Comparison of ENCODE assay signal across 11 cellular contexts in the genomic region with DNA sequence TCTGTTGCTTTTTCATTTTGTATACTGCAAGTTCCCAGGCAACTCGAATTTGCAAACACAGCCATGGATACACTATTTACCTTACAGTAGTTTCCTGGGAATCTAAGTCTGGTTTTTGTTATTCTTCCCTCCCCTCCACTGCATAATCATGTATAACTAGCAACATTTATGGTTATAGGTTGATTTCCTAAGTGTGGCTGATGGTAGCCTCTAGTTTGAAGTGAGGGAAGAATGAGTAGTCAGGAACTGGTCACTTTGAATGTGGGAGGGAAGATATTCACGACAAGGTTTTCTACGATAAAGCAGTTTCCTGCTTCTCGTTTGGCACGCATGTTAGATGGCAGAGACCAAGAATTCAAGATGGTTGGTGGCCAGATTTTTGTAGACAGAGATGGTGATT. TPM values are rescaled to one million over a fixed set of nuclear protein-coding genes. Genes with fewer than 3 reads are reported as not detected.
A peak's percentile ranks its signal among the peaks of the same experiment; 100 is the strongest.
DNase-seq lines count a peak whose midpoint lies in the region; ATAC-seq and TF ChIP-seq lines count a peak whose summit lies in the region.
"Had no signal": no experiment of that assay in that cellular context is flagged by ENCODE, and none has a peak within 500 bp of the region (broad histone marks: within the 10 kb centered on the region; RNA-seq: fewer than 3 reads in every experiment).

A gene with protein sequence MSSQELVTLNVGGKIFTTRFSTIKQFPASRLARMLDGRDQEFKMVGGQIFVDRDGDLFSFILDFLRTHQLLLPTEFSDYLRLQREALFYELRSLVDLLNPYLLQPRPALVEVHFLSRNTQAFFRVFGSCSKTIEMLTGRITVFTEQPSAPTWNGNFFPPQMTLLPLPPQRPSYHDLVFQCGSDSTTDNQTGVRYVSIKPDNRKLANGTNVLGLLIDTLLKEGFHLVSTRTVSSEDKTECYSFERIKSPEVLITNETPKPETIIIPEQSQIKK (plus strand): TSS at position 182 of the 400 bp plus-strand sequence. CDS start 50 bp downstream, at position 232.

- POLR2A ChIA-PET in activated CD8-positive, alpha-beta T cell treated with anti-CD3 and anti-CD28 coated beads for 36 hours (lab: Charles Lee): no interaction called here
- POLR2A ChIA-PET in activated CD8-positive, alpha-beta T cell treated with anti-CD3 and anti-CD28 coated beads, Interleukin-2, amount 10 ng/mL, durations not matched to agents 7 days and 5 days (lab: Charles Lee): interaction anchor here (0.7 kb wide), 1 partner anchor 18 kb away, joined by 3 read pairs; no protein-coding TSS in a partner anchor

- H3K27me3 Mint-ChIP-seq in activated CD8-positive, alpha-beta T cell treated with anti-CD3 and anti-CD28 coated beads for 36 hours: no peaks in the 10 kb centered on the region
- H3K27me3 Mint-ChIP-seq in activated CD8-positive, alpha-beta T cell treated with anti-CD3 and anti-CD28 coated beads, Interleukin-2, amount 10 ng/mL, durations not matched to agents 7 days and 5 days (ENCODE audit: low read depth): no peaks in the 10 kb centered on the region
- H3K27me3 Mint-ChIP-seq in glutamatergic neuron (ENCODE audit: unreplicated experiment): no peaks in the 10 kb centered on the region

- no peak within 1 kb of the TSS for H3K4me3 ChIP-seq in mammary epithelial cell (replicated peaks in 1 of 3; ENCODE audit: insufficient read depth in 1 of 3, low read depth in 2 of 3, low read length in 3 of 3)
- H3K4me3 ChIP-seq in suprapubic skin: no peak within 1 kb of the TSS
- H3K4me3 ChIP-seq in Peyer's patch: no peak within 1 kb of the TSS

- ATAC-seq in activated CD8-positive, alpha-beta T cell treated with anti-CD3 and anti-CD28 coated beads for 36 hours: no peak
- no peak for ATAC-seq in activated CD8-positive, alpha-beta T cell treated with anti-CD3 and anti-CD28 coated beads, Interleukin-2, amount 10 ng/mL, durations not matched to agents 7 days and 5 days

- dilution Hi-C loops in mammary epithelial cell (cut with HindIII; ENCODE audit: low sequenced_read_pairs): no loop called here

- no peak within 1 kb of the TSS for H2AFZ ChIP-seq in mammary epithelial cell (ENCODE audit: low read depth, low read length)

- H3K9me3 Mint-ChIP-seq in activated CD8-positive, alpha-beta T cell treated with anti-CD3 and anti-CD28 coated beads for 36 hours: no peaks in the 10 kb centered on the region
- no peaks in the 10 kb centered on the region for H3K9me3 Mint-ChIP-seq in activated CD8-positive, alpha-beta T cell treated with anti-CD3 and anti-CD28 coated beads, Interleukin-2, amount 10 ng/mL, durations not matched to agents 7 days and 5 days (ENCODE audit: insufficient read depth)
- no peaks in the 10 kb centered on the region for H3K9me3 Mint-ChIP-seq in glutamatergic neuron (ENCODE audit: unreplicated experiment)

- in situ Hi-C loops in mammary epithelial cell (cut with MboI; ENCODE audit: low sequenced_read_pairs in 2 of 2): no loop called here

- no TSS peak for BruUV-seq in mammary epithelial cell (replicated peaks; lab: Mats Ljungman, UMichigan)

- peak within 1 kb of the TSS; percentile 44 for H3K27ac Mint-ChIP-seq in activated CD8-positive, alpha-beta T cell treated with anti-CD3 and anti-CD28 coated beads for 36 hours
- H3K27ac Mint-ChIP-seq in activated CD8-positive, alpha-beta T cell treated with anti-CD3 and anti-CD28 coated beads, Interleukin-2, amount 10 ng/mL, durations not matched to agents 7 days and 5 days: no peak within 1 kb of the TSS
- H3K27ac Mint-ChIP-seq in glutamatergic neuron (ENCODE audit: unreplicated experiment): no peak within 1 kb of the TSS

- H3K4me1 ChIP-seq in mammary epithelial cell (ENCODE audit: insufficient read depth, low read length) (no peaks in the 10 kb centered on the region), suprapubic skin (peaks cover 13% of the 10 kb centered on the region), Peyer's patch (no peaks in the 10 kb centered on the region)

- H3K27ac ChIP-seq in mammary epithelial cell (ENCODE audit: insufficient read depth, low read depth, low read length): no peak within 1 kb of the TSS
- peak within 1 kb of the TSS; percentile 10 for H3K27ac ChIP-seq in layer of hippocampus (ENCODE audit: low read depth, low read length)
- peak within 1 kb of the TSS; percentile 38 for H3K27ac ChIP-seq in suprapubic skin
- no peak within 1 kb of the TSS for H3K27ac ChIP-seq in Peyer's patch
- H3K27ac ChIP-seq: epithelial cell of prostate had no signal

- peaks cover 17% of the 10 kb centered on the region for H3K36me3 ChIP-seq in mammary epithelial cell (ENCODE audit: insufficient read depth, low read length)
- H3K36me3 ChIP-seq in suprapubic skin: peaks cover 41% of the 10 kb centered on the region
- peaks cover 0 to 31% (median 0%) of the 10 kb centered on the region in 3 donors for H3K36me3 ChIP-seq in Peyer's patch

- intact Hi-C loops in activated CD8-positive, alpha-beta T cell treated with anti-CD3 and anti-CD28 coated beads for 36 hours (cut with micrococcal nuclease): no loop called here
- intact Hi-C loops in mammary epithelial cell (cut with micrococcal nuclease): no loop called here

- no peaks in the 10 kb centered on the region for H3K9me3 ChIP-seq in mammary epithelial cell (replicated peaks; ENCODE audit: insufficient read depth, low read length)
- no peaks in the 10 kb centered on the region for H3K9me3 ChIP-seq in suprapubic skin
- H3K9me3 ChIP-seq in Peyer's patch: no peaks in the 10 kb centered on the region

- no peak within 1 kb of the TSS for H3K4me2 ChIP-seq in mammary epithelial cell (ENCODE audit: insufficient read depth, low read depth, low read length)

- H3K9ac ChIP-seq in mammary epithelial cell (ENCODE audit: insufficient read depth, low read length): no peak within 1 kb of the TSS

- no peak for TF ChIP-seq CTCF in activated CD8-positive, alpha-beta T cell treated with anti-CD3 and anti-CD28 coated beads for 36 hours (IDR thresholded peaks at IDR 0.05)
- TF ChIP-seq CTCF in mammary epithelial cell (conservative IDR thresholded peaks at IDR 0.05 in 1 of 2, IDR thresholded peaks at IDR 0.05 in 1 of 2; ENCODE audit: extremely low read depth in 1 of 2, insufficient read depth in 1 of 2, low read depth in 1 of 2, low read length in 2 of 2): no peak
- no peak for TF ChIP-seq CTCF in suprapubic skin (IDR thresholded peaks at IDR 0.05)
- no peak for TF ChIP-seq CTCF in glutamatergic neuron (IDR thresholded peaks at IDR 0.05; ENCODE audit: partially characterized antibody, unreplicated experiment)
- no peak for TF ChIP-seq CTCF in Peyer's patch (IDR thresholded peaks at IDR 0.05)

- no peaks in the 10 kb centered on the region for H4K20me1 ChIP-seq in mammary epithelial cell (ENCODE audit: insufficient read depth, low read length)

- no peak within 1 kb of the TSS for H3K4me3 Mint-ChIP-seq in activated CD8-positive, alpha-beta T cell treated with anti-CD3 and anti-CD28 coated beads for 36 hours
- no peak within 1 kb of the TSS for H3K4me3 Mint-ChIP-seq in activated CD8-positive, alpha-beta T cell treated with anti-CD3 and anti-CD28 coated beads, Interleukin-2, amount 10 ng/mL, durations not matched to agents 7 days and 5 days
- H3K4me3 Mint-ChIP-seq in glutamatergic neuron (ENCODE audit: unreplicated experiment): no peak within 1 kb of the TSS

- H3K79me2 ChIP-seq in mammary epithelial cell (ENCODE audit: insufficient read depth, low read length): peaks cover 44% of the 10 kb centered on the region

- no peak for TF ChIP-seq POLR2A in suprapubic skin (IDR thresholded peaks at IDR 0.05)
- no peak for TF ChIP-seq POLR2A in Peyer's patch (IDR thresholded peaks at IDR 0.05)

- peaks cover 23% of the 10 kb centered on the region for H3K4me1 Mint-ChIP-seq in activated CD8-positive, alpha-beta T cell treated with anti-CD3 and anti-CD28 coated beads for 36 hours (ENCODE audit: low read depth)
- H3K4me1 Mint-ChIP-seq in activated CD8-positive, alpha-beta T cell treated with anti-CD3 and anti-CD28 coated beads, Interleukin-2, amount 10 ng/mL, durations not matched to agents 7 days and 5 days (ENCODE audit: low read depth): peaks cover 3% of the 10 kb centered on the region
- H3K4me1 Mint-ChIP-seq in glutamatergic neuron (ENCODE audit: low read depth, unreplicated experiment): no peaks in the 10 kb centered on the region

- 79% methylated on average over 5 of the region's 5 CpGs for WGBS in mammary epithelial cell (ENCODE audit: low coverage, missing lambda C conversion rate)
- WGBS in suprapubic skin: 36% methylated on average over 5 of the region's 5 CpGs

- DNase-seq in activated CD8-positive, alpha-beta T cell treated with anti-CD3 and anti-CD28 coated beads for 36 hours: no peak
- no peak for DNase-seq in activated CD8-positive, alpha-beta T cell treated with anti-CD3 and anti-CD28 coated beads, Interleukin-2, amount 10 ng/mL, durations not matched to agents 7 days and 5 days
- DNase-seq in mammary epithelial cell (peak; percentile 4), suprapubic skin (ENCODE audit: low spot score in 2 of 2) (no peak), iPS-NIHi11 (ENCODE audit: low spot score) (no peak), glutamatergic neuron (no peak), Peyer's patch (no peak)
- DNase-seq: activated effector memory CD4-positive, alpha-beta T cell treated with Interleukin-2 at 50 U/mL for 16 hours; NCI-H1694 had no signal

- peaks cover 59% of the 10 kb centered on the region for H3K36me3 Mint-ChIP-seq in activated CD8-positive, alpha-beta T cell treated with anti-CD3 and anti-CD28 coated beads for 36 hours (ENCODE audit: low read depth)
- H3K36me3 Mint-ChIP-seq in activated CD8-positive, alpha-beta T cell treated with anti-CD3 and anti-CD28 coated beads, Interleukin-2, amount 10 ng/mL, durations not matched to agents 7 days and 5 days (ENCODE audit: low read depth): peaks cover 78% of the 10 kb centered on the region
- H3K36me3 Mint-ChIP-seq in glutamatergic neuron (ENCODE audit: unreplicated experiment): no peaks in the 10 kb centered on the region

- CTCF ChIA-PET in activated CD8-positive, alpha-beta T cell treated with anti-CD3 and anti-CD28 coated beads for 36 hours (lab: Charles Lee): interaction anchor here (1.8 to 3.3 kb wide), 2 partner anchors 17 to 39 kb away, joined by 5 to 14 read pairs; no protein-coding TSS in a partner anchor
- CTCF ChIA-PET in activated CD8-positive, alpha-beta T cell treated with anti-CD3 and anti-CD28 coated beads, Interleukin-2, amount 10 ng/mL, durations not matched to agents 7 days and 5 days (lab: Charles Lee): interaction anchor here (1.2 to 2.7 kb wide), 2 partner anchors 18 to 65 kb away, joined by 4 to 9 read pairs; a partner anchor contains a TSS
- CTCF ChIA-PET in mammary epithelial cell (lab: Charles Lee; ENCODE audit: low non-redundant PET): no interaction called here

- TF ChIP-seq EP300 in suprapubic skin (IDR thresholded peaks at IDR 0.05): no peak

- H3K27me3 ChIP-seq in mammary epithelial cell (ENCODE audit: insufficient read depth, low read length) (no peaks in the 10 kb centered on the region), layer of hippocampus (ENCODE audit: control insufficient read depth, insufficient read depth, low read length) (no peaks in the 10 kb centered on the region), suprapubic skin (no peaks in the 10 kb centered on the region), Peyer's patch (no peaks in the 10 kb centered on the region)

RNA-seq across cellular contexts. Expression of the gene that starts here (rescaled TPM):
- total RNA-seq in activated CD8-positive, alpha-beta T cell treated with anti-CD3 and anti-CD28 coated beads for 36 hours: under 1 TPM; 0.18 to 0.36 TPM
- total RNA-seq in activated CD8-positive, alpha-beta T cell treated with anti-CD3 and anti-CD28 coated beads, Interleukin-2, amount 10 ng/mL, durations not matched to agents 7 days and 5 days: under 1 TPM; 0.18 to 0.82 TPM
- total RNA-seq in mammary epithelial cell (1 to 10 TPM in 1 of 2 donors, under 1 TPM in 1; 0.75 to 1.7 TPM), suprapubic skin (1 to 10 TPM in 1 of 4 donors, under 1 TPM in 2, not detected in 1; 0.60 to 3.6 (median 0.89) TPM), glutamatergic neuron (ENCODE audit: unreplicated experiment) (0.83 TPM), Peyer's patch (1 to 10 TPM in 2 of 4 donors, not detected in 2; 2.4 to 2.9 TPM)
- 0.70 TPM for polyA plus RNA-seq in mammary epithelial cell
- polyA minus RNA-seq in mammary epithelial cell: not detected

Comparison
In these comparisons a context has a peak if more than half of its experiments do, and no peak if none do; other contexts are left out.
1. H3K27ac ChIP-seq: peak in layer of hippocampus (single experiment) and suprapubic skin (single experiment); none in mammary epithelial cell (single experiment) and Peyer's patch (0 of 4).